Comparison of ENCODE assay signal across 8 cellular contexts in genomic region chr11:19953909-19954308, GRCh38.
DNase-seq lines count a peak whose midpoint lies in the region; ATAC-seq and TF ChIP-seq lines count a peak whose summit lies in the region.

No MANE protein-coding gene starts in this region.

- H3K27ac ChIP-seq in right atrium auricular region (peak overlapping the region; percentile 22 to 59), stomach (peak overlapping the region in 2 of 5 donors; percentile 11 to 39)

- TF ChIP-seq CTCF in AG04449 (IDR thresholded peaks at IDR 0.05; ENCODE audit: insufficient read depth, low read length, missing control alignments) (peak; percentile 72), WI38 (IDR thresholded peaks at IDR 0.05; ENCODE audit: low read depth, low read length) (peak; percentile 73), right atrium auricular region (IDR thresholded peaks at IDR 0.05) (peak; percentile 25 to 47), stomach (IDR thresholded peaks at IDR 0.05) (peak in 4 of 7 experiments; percentile 23 to 55 (median 32))

- CTCF ChIA-PET in AG04449 (lab: Yijun Ruan, JAX), result interaction anchor here (0.7 to 9.7 kb wide), 38 partner anchors 8 to 417 kb away, joined by 3 to 226 read pairs (median 4); no protein-coding TSS in a partner anchor

- H3K36me3 ChIP-seq in right atrium auricular region (peaks cover 13% of the 10 kb centered on the region), stomach (peaks cover 11 to 26% (median 16%) of the 10 kb centered on the region in 4 donors)

- peaks cover 0 to 54% of the 10 kb centered on the region in 2 donors for H3K4me1 ChIP-seq in right atrium auricular region
- H3K4me1 ChIP-seq in stomach, result peaks cover 0 to 43% (median 26%) of the 10 kb centered on the region in 4 donors

- 7 to 48% (median 27%) methylated on average over 2 of the region's 2 CpGs for WGBS in stomach, 5 donors

- TF ChIP-seq POLR2A in stomach (IDR thresholded peaks at IDR 0.05), result no peak

- intact Hi-C loops in stomach (cut with DNase I; ENCODE audit: low total_unique reads), result loop anchor here (5.0 kb wide), 1 partner anchor 173 kb away; no protein-coding TSS in a partner anchor

- H3K4me3 ChIP-seq in AG04449 (ENCODE audit: low read depth, low read length) (no peak overlapping the region), WI38 (ENCODE audit: low read depth, low read length) (no peak overlapping the region), right atrium auricular region (no peak overlapping the region), stomach (no peak overlapping the region)

- H3K27me3 ChIP-seq in right atrium auricular region (no peaks in the 10 kb centered on the region), stomach (no peaks in the 10 kb centered on the region)

- no peaks in the 10 kb centered on the region for H3K9me3 ChIP-seq in right atrium auricular region
- no peaks in the 10 kb centered on the region for H3K9me3 ChIP-seq in stomach

- DNase-seq in AG04449 (ENCODE audit: low read depth, low spot score), result peak; percentile 76
- peak; percentile 34 for DNase-seq in HuH-7.5 (ENCODE audit: low spot score)
- DNase-seq in right atrium auricular region (ENCODE audit: low spot score), result no peak
- DNase-seq in stomach, result no peak

- TF ChIP-seq EP300 in stomach (IDR thresholded peaks at IDR 0.05), result no peak

- no peak for ATAC-seq in HG02610 (IDR thresholded peaks at IDR 0.05; ENCODE audit: unreplicated experiment)
- ATAC-seq in GM21526 (IDR thresholded peaks at IDR 0.05; ENCODE audit: low FRiP score, unreplicated experiment), result no peak
- no peak for ATAC-seq in HG03354 (IDR thresholded peaks at IDR 0.05; ENCODE audit: poor library complexity, severe bottlenecking, unreplicated experiment)

- POLR2A ChIA-PET in AG04449 (lab: Yijun Ruan, JAX), result interaction anchor here (0.7 to 1.0 kb wide), 3 partner anchors 116 to 158 kb away, joined by 3 to 5 read pairs (median 5); no protein-coding TSS in a partner anchor

Comparison
In these comparisons a context has a peak if more than half of its experiments do, and no peak if none do; other contexts are left out.
1. DNase-seq: peak in AG04449 (single experiment) and HuH-7.5 (single experiment); none in right atrium auricular region (single experiment) and stomach (single experiment).
2. Peak in every context shown above with its lines, with median percentiles within 50 percentile points of each other: CTCF ChIP-seq.